In the genomic region with DNA sequence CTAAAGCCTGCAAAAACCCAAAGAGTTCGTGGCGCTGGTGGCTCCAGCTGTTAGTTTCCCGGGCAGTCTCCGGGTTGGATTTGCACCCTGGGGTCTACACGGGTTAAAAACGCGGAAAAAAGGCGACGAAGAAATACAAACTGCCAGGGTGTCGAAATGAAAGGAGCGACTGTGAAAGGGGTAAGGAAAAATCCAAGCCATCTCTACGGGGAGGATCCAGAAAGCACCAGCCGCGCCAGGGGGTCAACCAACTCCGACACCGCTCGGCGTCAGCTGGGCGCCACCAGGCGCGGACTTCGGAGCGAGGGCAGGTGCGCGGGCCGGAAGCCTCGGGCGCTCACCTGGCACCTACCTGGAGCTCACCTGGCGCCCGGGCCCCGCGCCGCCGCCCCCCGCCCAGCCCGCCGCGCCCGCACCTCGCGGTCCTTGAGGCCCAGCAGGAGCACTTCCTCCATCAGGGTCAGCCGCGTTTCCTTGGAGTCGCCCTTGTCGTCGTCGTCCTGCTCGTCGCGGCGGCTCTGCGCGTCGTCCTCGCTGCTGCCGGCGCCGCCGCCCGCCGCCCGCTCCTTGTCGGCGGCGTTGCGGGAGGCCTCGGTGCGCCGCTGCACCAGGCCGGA, we compare ENCODE assay signal across 1 cellular context.
TF ChIP-seq lines count a peak whose summit lies in the region.

No MANE protein-coding gene starts in this region.

TF ChIP-seq in HEK293, 187 proteins besides CTCF, POLR2A, EP300 and RAD21 (continued from another document and continues in another):
- TF ChIP-seq, protein P1, sequence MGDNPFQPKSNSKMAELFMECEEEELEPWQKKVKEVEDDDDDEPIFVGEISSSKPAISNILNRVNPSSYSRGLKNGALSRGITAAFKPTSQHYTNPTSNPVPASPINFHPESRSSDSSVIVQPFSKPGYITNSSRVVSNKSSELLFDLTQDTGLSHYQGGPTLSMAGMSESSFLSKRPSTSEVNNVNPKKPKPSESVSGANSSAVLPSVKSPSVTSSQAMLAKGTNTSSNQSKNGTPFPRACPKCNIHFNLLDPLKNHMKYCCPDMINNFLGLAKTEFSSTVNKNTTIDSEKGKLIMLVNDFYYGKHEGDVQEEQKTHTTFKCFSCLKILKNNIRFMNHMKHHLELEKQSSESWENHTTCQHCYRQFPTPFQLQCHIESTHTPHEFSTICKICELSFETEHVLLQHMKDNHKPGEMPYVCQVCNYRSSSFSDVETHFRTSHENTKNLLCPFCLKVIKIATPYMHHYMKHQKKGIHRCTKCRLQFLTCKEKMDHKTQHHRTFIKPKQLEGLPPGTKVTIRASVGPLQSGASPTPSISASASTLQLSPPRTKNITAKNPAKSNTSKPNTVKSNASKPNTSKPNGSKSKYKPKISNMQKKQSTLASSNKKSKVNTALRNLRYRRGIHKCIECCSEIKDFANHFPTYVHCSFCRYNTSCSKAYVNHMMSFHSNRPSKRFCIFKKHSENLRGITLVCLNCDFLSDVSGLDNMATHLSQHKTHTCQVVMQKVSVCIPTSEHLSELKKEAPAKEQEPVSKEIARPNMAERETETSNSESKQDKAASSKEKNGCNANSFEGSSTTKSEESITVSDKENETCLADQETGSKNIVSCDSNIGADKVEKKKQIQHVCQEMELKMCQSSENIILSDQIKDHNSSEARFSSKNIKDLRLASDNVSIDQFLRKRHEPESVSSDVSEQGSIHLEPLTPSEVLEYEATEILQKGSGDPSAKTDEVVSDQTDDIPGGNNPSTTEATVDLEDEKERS (tag by site-specific recombination; IDR thresholded peaks at IDR 0.05), result no peak
- TF ChIP-seq PATZ1 (tag by site-specific recombination; IDR thresholded peaks at IDR 0.05), result peak; percentile 42; the same call in 1 of the 2 replicates
- TF ChIP-seq ZSCAN18 (tag by site-specific recombination; IDR thresholded peaks at IDR 0.05), result no peak
- TF ChIP-seq ZNF664 (tag by site-specific recombination; IDR thresholded peaks at IDR 0.05), result 0 out of 2 replicates have a peak, but pooled peaks have one; percentile 1
- no peak for TF ChIP-seq ZNF112 (tag by site-specific recombination; IDR thresholded peaks at IDR 0.05)
- TF ChIP-seq, protein P2, sequence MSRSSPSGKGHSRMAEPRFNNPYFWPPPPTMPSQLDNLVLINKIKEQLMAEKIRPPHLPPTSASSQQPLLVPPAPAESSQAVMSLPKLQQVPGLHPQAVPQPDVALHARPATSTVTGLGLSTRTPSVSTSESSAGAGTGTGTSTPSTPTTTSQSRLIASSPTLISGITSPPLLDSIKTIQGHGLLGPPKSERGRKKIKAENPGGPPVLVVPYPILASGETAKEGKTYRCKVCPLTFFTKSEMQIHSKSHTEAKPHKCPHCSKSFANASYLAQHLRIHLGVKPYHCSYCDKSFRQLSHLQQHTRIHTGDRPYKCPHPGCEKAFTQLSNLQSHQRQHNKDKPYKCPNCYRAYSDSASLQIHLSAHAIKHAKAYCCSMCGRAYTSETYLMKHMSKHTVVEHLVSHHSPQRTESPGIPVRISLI (tag by site-specific recombination; IDR thresholded peaks at IDR 0.05), result peak; percentile 1; the same call in 1 of the 2 replicates
- peak; percentile 11; the same call in 1 of the 2 replicates for TF ChIP-seq ZBTB20 (tag by site-specific recombination; IDR thresholded peaks at IDR 0.05)
- no peak for TF ChIP-seq ZNF658 (tag by site-specific recombination; IDR thresholded peaks at IDR 0.05)
- TF ChIP-seq ZNF423 (tag by site-specific recombination; IDR thresholded peaks at IDR 0.05), result peak; percentile 97
- no peak for TF ChIP-seq ZNF530 (tag by site-specific recombination; IDR thresholded peaks at IDR 0.05; ENCODE audit: low read depth)
- TF ChIP-seq ZNF26 (tag by site-specific recombination; IDR thresholded peaks at IDR 0.05), result no peak
- TF ChIP-seq ZFP69B (tag by site-specific recombination; IDR thresholded peaks at IDR 0.05), result peak; percentile 67; the same call in 1 of the 2 replicates
- no peak for TF ChIP-seq ZNF792 (tag by site-specific recombination; IDR thresholded peaks at IDR 0.05)
- TF ChIP-seq ZNF624 (tag by site-specific recombination; IDR thresholded peaks at IDR 0.05), result no peak
- no peak for TF ChIP-seq OSR2 (tag by site-specific recombination; IDR thresholded peaks at IDR 0.05)
- TF ChIP-seq SP7 (tag by site-specific recombination; IDR thresholded peaks at IDR 0.05), result peak; percentile 15; the same call in 1 of the 2 replicates
- TF ChIP-seq IKZF3 (tag by site-specific recombination; IDR thresholded peaks at IDR 0.05), result peak; percentile 69
- TF ChIP-seq PRDM10 (tag by site-specific recombination; IDR thresholded peaks at IDR 0.05), result peak; percentile 91
- TF ChIP-seq HOXD13 (CRISPR knock-in tag; IDR thresholded peaks at IDR 0.05; ENCODE audit: borderline replicate concordance), result no peak
- no peak for TF ChIP-seq ZFHX2 (tag by site-specific recombination; conservative IDR thresholded peaks at IDR 0.05)
- TF ChIP-seq HIC1 (tag by site-specific recombination; IDR thresholded peaks at IDR 0.05), result 0 out of 2 replicates have a peak, but pooled peaks have one; percentile 38
- no peak for TF ChIP-seq ZNF510 (tag by site-specific recombination; IDR thresholded peaks at IDR 0.05; ENCODE audit: insufficient replicate concordance)
- TF ChIP-seq ZNF623 (tag by site-specific recombination; IDR thresholded peaks at IDR 0.05), result no peak
- TF ChIP-seq ZNF114 (tag by site-specific recombination; IDR thresholded peaks at IDR 0.05), result no peak
- TF ChIP-seq PRDM2 (tag by site-specific recombination; IDR thresholded peaks at IDR 0.05; ENCODE audit: borderline replicate concordance), result no peak
- TF ChIP-seq ZNF16 (tag by site-specific recombination; IDR thresholded peaks at IDR 0.05; ENCODE audit: low read depth), result no peak
- TF ChIP-seq ZBTB21 (tag by site-specific recombination; IDR thresholded peaks at IDR 0.05), result no peak
- no peak for TF ChIP-seq ZNF560 (tag by site-specific recombination; IDR thresholded peaks at IDR 0.05; ENCODE audit: borderline replicate concordance)
- TF ChIP-seq REPIN1 (tag by site-specific recombination; IDR thresholded peaks at IDR 0.05; ENCODE audit: low read depth), result no peak
- no peak for TF ChIP-seq ZNF701 (tag by site-specific recombination; IDR thresholded peaks at IDR 0.05)
- TF ChIP-seq ZNF157 (tag by site-specific recombination; IDR thresholded peaks at IDR 0.05), result no peak
